ENCODE assay signal across 2 cellular contexts in genomic region chr12:15749937-15750336, GRCh38.
TF ChIP-seq lines count a peak whose summit lies in the region.

No MANE protein-coding gene starts in this region.

TF ChIP-seq in GM12878, 131 proteins besides CTCF, POLR2A, EP300 and RAD21:
- TF ChIP-seq ASH2L (IDR thresholded peaks at IDR 0.05; ENCODE audit: borderline replicate concordance, low read depth) (no peak), MEF2B (IDR thresholded peaks at IDR 0.05; ENCODE audit: partially characterized antibody, poor library complexity, severe bottlenecking) (no peak), IKZF2 (IDR thresholded peaks at IDR 0.05) (no peak)
- TF ChIP-seq, protein P1, sequence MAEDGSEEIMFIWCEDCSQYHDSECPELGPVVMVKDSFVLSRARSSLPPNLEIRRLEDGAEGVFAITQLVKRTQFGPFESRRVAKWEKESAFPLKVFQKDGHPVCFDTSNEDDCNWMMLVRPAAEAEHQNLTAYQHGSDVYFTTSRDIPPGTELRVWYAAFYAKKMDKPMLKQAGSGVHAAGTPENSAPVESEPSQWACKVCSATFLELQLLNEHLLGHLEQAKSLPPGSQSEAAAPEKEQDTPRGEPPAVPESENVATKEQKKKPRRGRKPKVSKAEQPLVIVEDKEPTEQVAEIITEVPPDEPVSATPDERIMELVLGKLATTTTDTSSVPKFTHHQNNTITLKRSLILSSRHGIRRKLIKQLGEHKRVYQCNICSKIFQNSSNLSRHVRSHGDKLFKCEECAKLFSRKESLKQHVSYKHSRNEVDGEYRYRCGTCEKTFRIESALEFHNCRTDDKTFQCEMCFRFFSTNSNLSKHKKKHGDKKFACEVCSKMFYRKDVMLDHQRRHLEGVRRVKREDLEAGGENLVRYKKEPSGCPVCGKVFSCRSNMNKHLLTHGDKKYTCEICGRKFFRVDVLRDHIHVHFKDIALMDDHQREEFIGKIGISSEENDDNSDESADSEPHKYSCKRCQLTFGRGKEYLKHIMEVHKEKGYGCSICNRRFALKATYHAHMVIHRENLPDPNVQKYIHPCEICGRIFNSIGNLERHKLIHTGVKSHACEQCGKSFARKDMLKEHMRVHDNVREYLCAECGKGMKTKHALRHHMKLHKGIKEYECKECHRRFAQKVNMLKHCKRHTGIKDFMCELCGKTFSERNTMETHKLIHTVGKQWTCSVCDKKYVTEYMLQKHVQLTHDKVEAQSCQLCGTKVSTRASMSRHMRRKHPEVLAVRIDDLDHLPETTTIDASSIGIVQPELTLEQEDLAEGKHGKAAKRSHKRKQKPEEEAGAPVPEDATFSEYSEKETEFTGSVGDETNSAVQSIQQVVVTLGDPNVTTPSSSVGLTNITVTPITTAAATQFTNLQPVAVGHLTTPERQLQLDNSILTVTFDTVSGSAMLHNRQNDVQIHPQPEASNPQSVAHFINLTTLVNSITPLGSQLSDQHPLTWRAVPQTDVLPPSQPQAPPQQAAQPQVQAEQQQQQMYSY (CRISPR knock-in tag; IDR thresholded peaks at IDR 0.05), result no peak
- TF ChIP-seq, protein P2, sequence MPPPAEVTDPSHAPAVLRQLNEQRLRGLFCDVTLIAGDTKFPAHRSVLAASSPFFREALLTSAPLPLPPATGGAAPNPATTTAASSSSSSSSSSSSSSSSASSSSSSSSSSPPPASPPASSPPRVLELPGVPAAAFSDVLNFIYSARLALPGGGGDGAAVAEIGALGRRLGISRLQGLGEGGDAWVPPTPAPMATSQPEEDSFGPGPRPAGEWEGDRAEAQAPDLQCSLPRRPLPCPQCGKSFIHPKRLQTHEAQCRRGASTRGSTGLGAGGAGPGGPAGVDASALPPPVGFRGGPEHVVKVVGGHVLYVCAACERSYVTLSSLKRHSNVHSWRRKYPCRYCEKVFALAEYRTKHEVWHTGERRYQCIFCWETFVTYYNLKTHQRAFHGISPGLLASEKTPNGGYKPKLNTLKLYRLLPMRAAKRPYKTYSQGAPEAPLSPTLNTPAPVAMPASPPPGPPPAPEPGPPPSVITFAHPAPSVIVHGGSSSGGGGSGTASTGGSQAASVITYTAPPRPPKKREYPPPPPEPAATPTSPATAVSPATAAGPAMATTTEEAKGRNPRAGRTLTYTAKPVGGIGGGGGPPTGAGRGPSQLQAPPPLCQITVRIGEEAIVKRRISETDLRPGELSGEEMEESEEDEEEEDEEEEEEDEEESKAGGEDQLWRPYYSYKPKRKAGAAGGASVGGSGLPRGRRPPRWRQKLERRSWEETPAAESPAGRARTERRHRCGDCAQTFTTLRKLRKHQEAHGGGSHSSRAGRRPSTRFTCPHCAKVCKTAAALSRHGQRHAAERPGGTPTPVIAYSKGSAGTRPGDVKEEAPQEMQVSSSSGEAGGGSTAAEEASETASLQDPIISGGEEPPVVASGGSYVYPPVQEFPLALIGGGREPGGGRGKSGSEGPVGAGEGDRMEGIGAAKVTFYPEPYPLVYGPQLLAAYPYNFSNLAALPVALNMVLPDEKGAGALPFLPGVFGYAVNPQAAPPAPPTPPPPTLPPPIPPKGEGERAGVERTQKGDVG (CRISPR knock-in tag; IDR thresholded peaks at IDR 0.05), result no peak

TF ChIP-seq in endothelial cell of umbilical vein, 7 proteins besides CTCF, POLR2A, EP300 and RAD21:
- no peak for TF ChIP-seq MAX (IDR thresholded peaks at IDR 0.05; ENCODE audit: insufficient read depth, insufficient read length)
- TF ChIP-seq MYC (IDR thresholded peaks at IDR 0.05; ENCODE audit: low read depth, low read length), result no peak
- TF ChIP-seq POLR2AphosphoS5 (IDR thresholded peaks at IDR 0.05; ENCODE audit: insufficient read depth, low read depth, low read length), result no peak
- TF ChIP-seq EZH2 (IDR thresholded peaks at IDR 0.05; ENCODE audit: borderline replicate concordance, low read depth, low read length, severe bottlenecking), result no peak
- no peak for TF ChIP-seq GATA2 (IDR thresholded peaks at IDR 0.05; ENCODE audit: insufficient read depth, insufficient read length, low read depth, low read length)
- no peak for TF ChIP-seq FOS (IDR thresholded peaks at IDR 0.05; ENCODE audit: borderline replicate concordance, insufficient read depth, low read length)
- TF ChIP-seq JUN (IDR thresholded peaks at IDR 0.05; ENCODE audit: borderline replicate concordance, insufficient read depth, insufficient read length, low read depth), result no peak
TF ChIP-seq in endothelial cell of umbilical vein: peak in this region for 0.
